Comparison of ENCODE assay signal across 8 cellular contexts in the genomic region with DNA sequence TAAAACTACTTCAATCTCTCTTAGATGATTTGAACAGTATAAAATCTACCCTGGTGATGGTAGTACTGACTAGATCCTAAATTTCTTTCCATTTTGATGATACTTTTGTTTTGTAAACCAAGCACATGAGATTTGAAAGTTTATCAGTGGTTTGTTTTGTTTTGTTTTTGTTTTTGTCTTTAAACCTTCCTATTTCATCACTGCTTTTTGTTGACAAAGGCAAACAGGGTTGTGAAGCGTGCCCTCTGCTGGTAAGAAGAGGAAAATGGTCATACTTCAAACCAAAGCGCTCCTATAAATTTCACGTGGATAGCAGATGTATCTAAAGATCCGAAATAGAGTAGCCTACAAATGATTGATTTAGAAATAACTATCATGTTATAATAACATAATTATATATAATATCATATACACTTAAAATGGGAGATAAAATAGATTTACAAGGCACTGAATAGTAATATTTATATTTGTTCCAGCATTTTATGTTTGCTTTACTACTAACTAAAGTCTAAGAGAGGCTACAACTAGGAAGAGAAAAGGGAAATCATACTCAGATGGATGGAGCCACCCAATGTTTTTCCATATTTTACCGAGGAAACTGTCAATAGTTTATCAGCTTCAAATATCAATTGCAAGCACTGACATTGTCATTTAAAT.
DNase-seq lines count a peak whose midpoint lies in the region; ATAC-seq and TF ChIP-seq lines count a peak whose summit lies in the region.

No MANE protein-coding gene starts in this region.

- H4K91ac ChIP-seq in trophoblast cell (ENCODE audit: low read depth, low read length) = no peak overlapping the region

- H3K4me3 ChIP-seq in esophagus muscularis mucosa (no peak overlapping the region), trophoblast cell (ENCODE audit: low read depth, low read length) (no peak overlapping the region)

- H2BK120ac ChIP-seq in trophoblast cell (ENCODE audit: insufficient read depth, low read length, poor library complexity) = no peak overlapping the region

- intact Hi-C loops in esophagus muscularis mucosa (cut with DNase I) = no loop called here

- 40% methylated on average over 5 of the region's 5 CpGs for WGBS in esophagus muscularis mucosa
- no CpG with 5 or more reads among the region's 5 CpGs for WGBS in trophoblast cell (ENCODE audit: extremely low coverage, insufficient coverage, insufficient read length)

- no peaks in the 10 kb centered on the region for H3K79me2 ChIP-seq in trophoblast cell (ENCODE audit: control insufficient read depth, insufficient read depth, low read length, poor library complexity)

- no peak for TF ChIP-seq EP300 in esophagus muscularis mucosa (IDR thresholded peaks at IDR 0.05)

- no peak overlapping the region for H2BK5ac ChIP-seq in trophoblast cell (ENCODE audit: low read depth, low read length, poor library complexity)

- H2BK12ac ChIP-seq in trophoblast cell (ENCODE audit: low read length) = no peak overlapping the region

- H3K4me2 ChIP-seq in trophoblast cell (ENCODE audit: low read length) = no peak overlapping the region

- DNase-seq in Caki2 (ENCODE audit: low read depth) = peak; percentile 23
- peak; percentile 36 for DNase-seq in RWPE1 (ENCODE audit: low spot score)
- no peak for DNase-seq in esophagus muscularis mucosa (ENCODE audit: extremely low spot score)
- peak; percentile 13 to 70 for DNase-seq in trophoblast cell
- no peak for DNase-seq in cerebellar nuclear complex (lab: John Stamatoyannopoulos, UW)

- no peaks in the 10 kb centered on the region for H3K79me1 ChIP-seq in trophoblast cell (ENCODE audit: low read length)

- H2AK5ac ChIP-seq in trophoblast cell (ENCODE audit: low read length) = no peak overlapping the region

- no peak overlapping the region for H3K18ac ChIP-seq in trophoblast cell (ENCODE audit: low read length)

- TF ChIP-seq POLR2A in esophagus muscularis mucosa (IDR thresholded peaks at IDR 0.05; ENCODE audit: low read depth) = no peak

- H4K12ac ChIP-seq in trophoblast cell (ENCODE audit: low read depth, low read length) = no peak overlapping the region

- no peak overlapping the region for H4K8ac ChIP-seq in trophoblast cell (ENCODE audit: low read depth, low read length)

- H3K14ac ChIP-seq in trophoblast cell (ENCODE audit: low read length) = no peak overlapping the region

- H3K4me1 ChIP-seq in esophagus muscularis mucosa (no peaks in the 10 kb centered on the region), trophoblast cell (ENCODE audit: control insufficient read depth in 1 of 2, insufficient read depth in 2 of 2, low read length in 2 of 2) (no peaks in the 10 kb centered on the region)

- H3K4ac ChIP-seq in trophoblast cell (ENCODE audit: low read depth, low read length) = no peak overlapping the region

- no peak overlapping the region for H3K9ac ChIP-seq in trophoblast cell (ENCODE audit: low read length)

- CTCF ChIA-PET in RWPE1 (lab: Yijun Ruan, JAX) = interaction anchor here (0.7 to 0.8 kb wide), 2 partner anchors 59 to 1752 kb away, joined by 3 read pairs; no protein-coding TSS in a partner anchor

- no peak overlapping the region for H3K27ac ChIP-seq in RWPE1
- no peak overlapping the region for H3K27ac ChIP-seq in esophagus muscularis mucosa (replicated peaks in 1 of 4)
- no peak overlapping the region for H3K27ac ChIP-seq in trophoblast cell (ENCODE audit: low read depth, low read length)

- H3K27me3 ChIP-seq in esophagus muscularis mucosa (no peaks in the 10 kb centered on the region), trophoblast cell (ENCODE audit: insufficient read depth, low read length) (no peaks in the 10 kb centered on the region)

- no peaks in the 10 kb centered on the region for H3K36me3 ChIP-seq in esophagus muscularis mucosa
- no peaks in the 10 kb centered on the region for H3K36me3 ChIP-seq in trophoblast cell (ENCODE audit: control insufficient read depth in 1 of 2, insufficient read depth in 2 of 2, low read length in 2 of 2)

- in situ Hi-C loops in Caki2 (cut with HindIII; ENCODE audit: low pct_unique_long_range_greater_than_20kb, low sequenced_read_pairs) = no loop called here

- H3K23ac ChIP-seq in trophoblast cell (ENCODE audit: low read length) = no peak overlapping the region

- ATAC-seq in GM18508 (IDR thresholded peaks at IDR 0.05; ENCODE audit: insufficient read depth, unreplicated experiment) (peak; percentile 50), HG03432 (IDR thresholded peaks at IDR 0.05; ENCODE audit: unreplicated experiment) (peak; percentile 90), GM18909 (IDR thresholded peaks at IDR 0.05; ENCODE audit: poor library complexity, unreplicated experiment) (no peak)

- H2AFZ ChIP-seq in trophoblast cell (ENCODE audit: insufficient read depth, low read length, poor library complexity) = no peak overlapping the region

- H3K9me3 ChIP-seq in esophagus muscularis mucosa (no peaks in the 10 kb centered on the region), trophoblast cell (ENCODE audit: insufficient read depth, low read depth, low read length) (peaks cover 2% of the 10 kb centered on the region)

- TF ChIP-seq CTCF in RWPE1 (conservative IDR thresholded peaks at IDR 0.05; ENCODE audit: low read depth) (peak; percentile 75), esophagus muscularis mucosa (IDR thresholded peaks at IDR 0.05) (peak in 2 of 3 experiments; percentile 40 to 55)

- POLR2A ChIA-PET in RWPE1 (lab: Yijun Ruan, JAX; ENCODE audit: low non-redundant PET) = no interaction called here

Comparison
In these comparisons a context has a peak if more than half of its experiments do, and no peak if none do; other contexts are left out.
1. DNase-seq: peak in Caki2 (single experiment), RWPE1 (single experiment) and trophoblast cell (2 of 2); none in esophagus muscularis mucosa (single experiment) and cerebellar nuclear complex (0 of 2).